In genomic region chr12:95118138-95118787, GRCh38 we compare ENCODE assay signal across 12 cellular contexts. TPM values are rescaled to one million over a fixed set of nuclear protein-coding genes. Genes with fewer than 3 reads are reported as not detected.
DNase-seq lines count a peak whose midpoint lies in the region; ATAC-seq, FAIRE-seq and TF ChIP-seq lines count a peak whose summit lies in the region.
"Had no signal": no experiment of that assay in that cellular context is flagged by ENCODE, and none has a peak within 500 bp of the region (broad histone marks: within the 10 kb centered on the region; RNA-seq: fewer than 3 reads in every experiment).

No MANE protein-coding gene starts in this region.

- H3K9me3 Mint-ChIP-seq in effector memory CD8-positive, alpha-beta T cell, result no peaks in the 10 kb centered on the region
- H3K9me3 Mint-ChIP-seq: type B pancreatic cell had no signal

- no peaks in the 10 kb centered on the region for H3K27me3 Mint-ChIP-seq in effector memory CD8-positive, alpha-beta T cell
- H3K27me3 Mint-ChIP-seq: type B pancreatic cell had no signal

- peak overlapping the region; percentile 57 to 67 for H3K27ac ChIP-seq in left lung
- H3K27ac ChIP-seq: WERI-Rb-1 had no signal

- TF ChIP-seq CTCF in bronchial epithelial cell (IDR thresholded peaks at IDR 0.05; ENCODE audit: insufficient read depth, low read length, severe bottlenecking) (no peak), left lung (IDR thresholded peaks at IDR 0.05) (no peak)

- H3K4me1 Mint-ChIP-seq in effector memory CD8-positive, alpha-beta T cell (ENCODE audit: low read depth in 2 of 2), result no peaks in the 10 kb centered on the region

- H3K27me3 ChIP-seq in bronchial epithelial cell (ENCODE audit: control insufficient read depth, insufficient read depth, low read length) (no peaks in the 10 kb centered on the region), left lung (no peaks in the 10 kb centered on the region)

- DNase-seq in left ventricle myocardium superior, result no peak
- no peak for DNase-seq in Right ventricle myocardium superior
- DNase-seq in bronchial epithelial cell (ENCODE audit: low read depth), result peak; percentile 97
- DNase-seq in left lung, result no peak
- no peak for DNase-seq in effector memory CD8-positive, alpha-beta T cell
- no peak for DNase-seq in NCI-H524 treated with DMSO at 0.1 percent for 48 hours (lab: John Stamatoyannopoulos, UW)
- DNase-seq in NK-92 (lab: John Stamatoyannopoulos, UW; ENCODE audit: unreplicated experiment), result no peak
- DNase-seq: activated effector memory CD4-positive, alpha-beta T cell treated with Interleukin-2 at 50 U/mL for 16 hours; NK-92 treated with Interleukin-12 subunit alpha and Interleukin-12 subunit beta, amount 100 ng/mL, for 24 hours; WERI-Rb-1 had no signal

- intact Hi-C loops in left ventricle myocardium superior (cut with micrococcal nuclease), result loop anchor here (5.0 kb wide), 2 partner anchors 99 to 414 kb away; partner anchors contain the start of genes FGD6 and VEZT
- intact Hi-C loops in Right ventricle myocardium superior (cut with DNase I), result loop anchor here (10.0 kb wide), 1 partner anchor 417 kb away; no protein-coding TSS in a partner anchor
- intact Hi-C loops in left lung (cut with DNase I), result loop anchor here in 1 of 2 donors (10.0 kb wide), 1 partner anchor 217 kb away; no protein-coding TSS in a partner anchor

- H3K4me3 ChIP-seq in bronchial epithelial cell (ENCODE audit: low read depth, low read length) (no peak overlapping the region), left lung (no peak overlapping the region)

- H3K4me3 Mint-ChIP-seq in effector memory CD8-positive, alpha-beta T cell, result no peak overlapping the region
- H3K4me3 Mint-ChIP-seq: type B pancreatic cell had no signal

- H3K36me3 ChIP-seq in bronchial epithelial cell (ENCODE audit: control insufficient read depth, insufficient read depth, low read length) (no peaks in the 10 kb centered on the region), left lung (peaks cover 0 to 4% of the 10 kb centered on the region in 2 donors)
- H3K36me3 ChIP-seq: WERI-Rb-1 had no signal

- H3K9me3 ChIP-seq in left lung, result no peaks in the 10 kb centered on the region

- no peak overlapping the region for H3K27ac Mint-ChIP-seq in effector memory CD8-positive, alpha-beta T cell

- H3K4me1 ChIP-seq in left lung, result peaks cover 11 to 18% of the 10 kb centered on the region in 2 donors

- no peak for FAIRE-seq in bronchial epithelial cell (lab: Jason Lieb, UNC)

- peak; percentile 28 for ATAC-seq in left ventricle myocardium superior
- ATAC-seq in Right ventricle myocardium superior (ENCODE audit: poor library complexity), result no peak
- ATAC-seq in left lung, result peak; percentile 79
- no peak for ATAC-seq in effector memory CD8-positive, alpha-beta T cell (replicated peaks)
- no peak for ATAC-seq in GM18873 (IDR thresholded peaks at IDR 0.05; ENCODE audit: low FRiP score, unreplicated experiment)

- no peaks in the 10 kb centered on the region for H3K36me3 Mint-ChIP-seq in effector memory CD8-positive, alpha-beta T cell (ENCODE audit: insufficient read depth)

RNA-seq across cellular contexts. Expression of gene NR2C1, which starts 44.8 kb away (rescaled TPM):
- 36.8 TPM for total RNA-seq in left ventricle myocardium superior
- total RNA-seq in Right ventricle myocardium superior, result 33.8 TPM
- total RNA-seq in bronchial epithelial cell, result 14.5 and 19.1 TPM in 2 replicates
- total RNA-seq in left lung, result 10 to 100 TPM; 28.8 to 32.3 TPM

Comparison
In these comparisons a context has a peak if more than half of its experiments do, and no peak if none do; other contexts are left out.
1. ATAC-seq: peak in left ventricle myocardium superior (single experiment) and left lung (single experiment); none in Right ventricle myocardium superior (single experiment), effector memory CD8-positive, alpha-beta T cell (single experiment) and GM18873 (single experiment).